In the genomic region with DNA sequence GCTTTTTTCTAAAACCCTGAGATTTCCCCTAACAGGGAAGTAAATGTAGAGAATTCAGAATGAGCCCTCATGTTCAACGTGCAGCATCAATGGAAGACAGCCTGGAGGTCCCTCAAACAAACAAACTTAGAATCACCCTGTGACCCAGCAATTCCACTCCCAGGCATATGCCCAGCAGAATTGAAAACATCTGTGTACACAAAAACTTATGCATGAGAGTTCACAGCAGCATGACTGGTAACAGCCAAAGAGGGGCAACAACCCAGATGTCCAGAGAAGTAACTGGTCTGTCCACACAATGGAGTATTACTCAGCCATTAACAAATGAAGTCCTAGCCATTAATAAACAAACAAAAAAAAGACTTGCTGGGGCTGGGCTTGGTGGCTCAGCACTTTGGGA, we compare ENCODE assay signal across 1 cellular context.
TF ChIP-seq lines count a peak whose summit lies in the region.

No MANE protein-coding gene starts in this region.

TF ChIP-seq in IMR-90, 13 proteins besides CTCF, POLR2A, EP300 and RAD21 (continued from another document):
- TF ChIP-seq CHD1 (IDR thresholded peaks at IDR 0.05; ENCODE audit: low read depth, low read length) (no peak), MAFK (IDR thresholded peaks at IDR 0.05; ENCODE audit: low read depth, low read length) (no peak), RFX5 (IDR thresholded peaks at IDR 0.05; ENCODE audit: low read depth, low read length) (no peak), BHLHE40 (IDR thresholded peaks at IDR 0.05; ENCODE audit: low read depth, low read length) (no peak), RCOR1 (IDR thresholded peaks at IDR 0.05; ENCODE audit: insufficient replicate concordance, low read length) (no peak), MXI1 (IDR thresholded peaks at IDR 0.05; ENCODE audit: borderline replicate concordance, low read depth, low read length) (no peak), MAZ (IDR thresholded peaks at IDR 0.05; ENCODE audit: borderline replicate concordance, low read depth, low read length) (no peak), SMC3 (IDR thresholded peaks at IDR 0.05; ENCODE audit: low read depth, low read length) (no peak), CEBPB (IDR thresholded peaks at IDR 0.05; ENCODE audit: low read depth, low read length) (no peak), FOS (IDR thresholded peaks at IDR 0.05; ENCODE audit: low read depth, low read length) (no peak)
- TF ChIP-seq, protein P1, sequence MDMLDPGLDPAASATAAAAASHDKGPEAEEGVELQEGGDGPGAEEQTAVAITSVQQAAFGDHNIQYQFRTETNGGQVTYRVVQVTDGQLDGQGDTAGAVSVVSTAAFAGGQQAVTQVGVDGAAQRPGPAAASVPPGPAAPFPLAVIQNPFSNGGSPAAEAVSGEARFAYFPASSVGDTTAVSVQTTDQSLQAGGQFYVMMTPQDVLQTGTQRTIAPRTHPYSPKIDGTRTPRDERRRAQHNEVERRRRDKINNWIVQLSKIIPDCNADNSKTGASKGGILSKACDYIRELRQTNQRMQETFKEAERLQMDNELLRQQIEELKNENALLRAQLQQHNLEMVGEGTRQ (IDR thresholded peaks at IDR 0.05; ENCODE audit: low read depth, low read length), result no peak
- TF ChIP-seq, protein P2, sequence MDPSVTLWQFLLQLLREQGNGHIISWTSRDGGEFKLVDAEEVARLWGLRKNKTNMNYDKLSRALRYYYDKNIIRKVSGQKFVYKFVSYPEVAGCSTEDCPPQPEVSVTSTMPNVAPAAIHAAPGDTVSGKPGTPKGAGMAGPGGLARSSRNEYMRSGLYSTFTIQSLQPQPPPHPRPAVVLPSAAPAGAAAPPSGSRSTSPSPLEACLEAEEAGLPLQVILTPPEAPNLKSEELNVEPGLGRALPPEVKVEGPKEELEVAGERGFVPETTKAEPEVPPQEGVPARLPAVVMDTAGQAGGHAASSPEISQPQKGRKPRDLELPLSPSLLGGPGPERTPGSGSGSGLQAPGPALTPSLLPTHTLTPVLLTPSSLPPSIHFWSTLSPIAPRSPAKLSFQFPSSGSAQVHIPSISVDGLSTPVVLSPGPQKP (IDR thresholded peaks at IDR 0.05; ENCODE audit: borderline replicate concordance, low read depth, low read length), result no peak
